1 cellular context compared by ENCODE assay signal in the genomic region with DNA sequence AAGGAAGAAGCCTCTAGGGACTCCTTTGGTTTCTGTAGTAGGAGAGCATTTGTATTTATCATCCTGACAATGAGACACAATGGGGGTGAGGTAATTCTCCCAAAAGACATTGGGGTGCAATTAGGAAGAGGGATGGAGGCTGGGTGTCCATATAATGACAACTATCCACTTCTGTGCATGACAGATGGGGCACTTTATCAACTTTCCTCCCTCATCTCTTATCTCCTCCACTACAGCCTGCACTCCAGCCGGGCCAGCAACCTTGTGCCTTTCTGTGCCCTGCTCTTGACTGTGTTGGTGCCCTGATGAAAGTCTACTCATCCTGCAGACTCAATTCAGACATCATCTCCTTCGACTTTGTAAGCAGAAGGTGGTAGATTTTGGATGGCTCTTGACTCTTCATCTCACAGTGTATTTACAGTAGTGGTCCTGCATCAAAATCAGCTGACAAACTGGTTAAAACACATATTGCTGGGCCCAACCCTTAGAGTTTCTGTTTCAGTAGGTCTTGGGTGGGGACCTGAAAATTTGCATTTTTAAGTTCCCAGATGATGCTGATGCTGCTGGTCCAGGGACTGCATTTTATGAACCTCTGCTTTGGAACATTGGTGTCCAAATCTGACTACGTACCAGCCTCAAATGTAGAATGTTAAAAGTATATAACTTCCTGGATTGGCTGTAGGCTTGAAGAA.
TF ChIP-seq lines count a peak whose summit lies in the region.

No MANE protein-coding gene starts in this region.

TF ChIP-seq in GM23338, 12 proteins besides CTCF, POLR2A, EP300 and RAD21 (continued from another document):
- TF ChIP-seq, protein P1, sequence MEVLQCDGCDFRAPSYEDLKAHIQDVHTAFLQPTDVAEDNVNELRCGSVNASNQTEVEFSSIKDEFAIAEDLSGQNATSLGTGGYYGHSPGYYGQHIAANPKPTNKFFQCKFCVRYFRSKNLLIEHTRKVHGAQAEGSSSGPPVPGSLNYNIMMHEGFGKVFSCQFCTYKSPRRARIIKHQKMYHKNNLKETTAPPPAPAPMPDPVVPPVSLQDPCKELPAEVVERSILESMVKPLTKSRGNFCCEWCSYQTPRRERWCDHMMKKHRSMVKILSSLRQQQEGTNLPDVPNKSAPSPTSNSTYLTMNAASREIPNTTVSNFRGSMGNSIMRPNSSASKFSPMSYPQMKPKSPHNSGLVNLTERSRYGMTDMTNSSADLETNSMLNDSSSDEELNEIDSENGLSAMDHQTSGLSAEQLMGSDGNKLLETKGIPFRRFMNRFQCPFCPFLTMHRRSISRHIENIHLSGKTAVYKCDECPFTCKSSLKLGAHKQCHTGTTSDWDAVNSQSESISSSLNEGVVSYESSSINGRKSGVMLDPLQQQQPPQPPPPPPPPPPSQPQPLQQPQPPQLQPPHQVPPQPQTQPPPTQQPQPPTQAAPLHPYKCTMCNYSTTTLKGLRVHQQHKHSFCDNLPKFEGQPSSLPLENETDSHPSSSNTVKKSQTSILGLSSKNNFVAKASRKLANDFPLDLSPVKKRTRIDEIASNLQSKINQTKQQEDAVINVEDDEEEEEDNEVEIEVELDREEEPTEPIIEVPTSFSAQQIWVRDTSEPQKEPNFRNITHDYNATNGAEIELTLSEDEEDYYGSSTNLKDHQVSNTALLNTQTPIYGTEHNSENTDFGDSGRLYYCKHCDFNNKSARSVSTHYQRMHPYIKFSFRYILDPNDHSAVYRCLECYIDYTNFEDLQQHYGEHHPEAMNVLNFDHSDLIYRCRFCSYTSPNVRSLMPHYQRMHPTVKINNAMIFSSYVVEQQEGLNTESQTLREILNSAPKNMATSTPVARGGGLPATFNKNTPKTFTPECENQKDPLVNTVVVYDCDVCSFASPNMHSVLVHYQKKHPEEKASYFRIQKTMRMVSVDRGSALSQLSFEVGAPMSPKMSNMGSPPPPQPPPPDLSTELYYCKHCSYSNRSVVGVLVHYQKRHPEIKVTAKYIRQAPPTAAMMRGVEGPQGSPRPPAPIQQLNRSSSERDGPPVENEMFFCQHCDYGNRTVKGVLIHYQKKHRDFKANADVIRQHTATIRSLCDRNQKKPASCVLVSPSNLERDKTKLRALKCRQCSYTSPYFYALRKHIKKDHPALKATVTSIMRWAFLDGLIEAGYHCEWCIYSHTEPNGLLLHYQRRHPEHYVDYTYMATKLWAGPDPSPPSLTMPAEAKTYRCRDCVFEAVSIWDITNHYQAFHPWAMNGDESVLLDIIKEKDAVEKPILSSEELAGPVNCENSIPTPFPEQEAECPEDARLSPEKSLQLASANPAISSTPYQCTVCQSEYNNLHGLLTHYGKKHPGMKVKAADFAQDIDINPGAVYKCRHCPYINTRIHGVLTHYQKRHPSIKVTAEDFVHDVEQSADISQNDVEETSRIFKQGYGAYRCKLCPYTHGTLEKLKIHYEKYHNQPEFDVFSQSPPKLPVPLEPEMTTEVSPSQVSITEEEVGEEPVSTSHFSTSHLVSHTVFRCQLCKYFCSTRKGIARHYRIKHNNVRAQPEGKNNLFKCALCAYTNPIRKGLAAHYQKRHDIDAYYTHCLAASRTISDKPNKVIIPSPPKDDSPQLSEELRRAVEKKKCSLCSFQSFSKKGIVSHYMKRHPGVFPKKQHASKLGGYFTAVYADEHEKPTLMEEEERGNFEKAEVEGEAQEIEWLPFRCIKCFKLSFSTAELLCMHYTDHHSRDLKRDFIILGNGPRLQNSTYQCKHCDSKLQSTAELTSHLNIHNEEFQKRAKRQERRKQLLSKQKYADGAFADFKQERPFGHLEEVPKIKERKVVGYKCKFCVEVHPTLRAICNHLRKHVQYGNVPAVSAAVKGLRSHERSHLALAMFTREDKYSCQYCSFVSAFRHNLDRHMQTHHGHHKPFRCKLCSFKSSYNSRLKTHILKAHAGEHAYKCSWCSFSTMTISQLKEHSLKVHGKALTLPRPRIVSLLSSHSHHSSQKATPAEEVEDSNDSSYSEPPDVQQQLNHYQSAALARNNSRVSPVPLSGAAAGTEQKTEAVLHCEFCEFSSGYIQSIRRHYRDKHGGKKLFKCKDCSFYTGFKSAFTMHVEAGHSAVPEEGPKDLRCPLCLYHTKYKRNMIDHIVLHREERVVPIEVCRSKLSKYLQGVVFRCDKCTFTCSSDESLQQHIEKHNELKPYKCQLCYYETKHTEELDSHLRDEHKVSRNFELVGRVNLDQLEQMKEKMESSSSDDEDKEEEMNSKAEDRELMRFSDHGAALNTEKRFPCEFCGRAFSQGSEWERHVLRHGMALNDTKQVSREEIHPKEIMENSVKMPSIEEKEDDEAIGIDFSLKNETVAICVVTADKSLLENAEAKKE (CRISPR knock-in tag; IDR thresholded peaks at IDR 0.05): no peak
- TF ChIP-seq EZH2 (IDR thresholded peaks at IDR 0.05; ENCODE audit: low read depth, unreplicated experiment) (no peak), ETS1 (IDR thresholded peaks at IDR 0.05) (no peak), STAT1 (IDR thresholded peaks at IDR 0.05; ENCODE audit: unreplicated experiment) (no peak), ZNF331 (CRISPR knock-in tag; IDR thresholded peaks at IDR 0.05; ENCODE audit: low read depth) (no peak), NANOG (IDR thresholded peaks at IDR 0.05; ENCODE audit: borderline replicate concordance) (no peak), ZNF114 (CRISPR knock-in tag; IDR thresholded peaks at IDR 0.05) (no peak), POLR2AphosphoS5 (IDR thresholded peaks at IDR 0.05; ENCODE audit: low read depth) (no peak), CREB1 (CRISPR knock-in tag; IDR thresholded peaks at IDR 0.05; ENCODE audit: low read depth) (no peak)
- TF ChIP-seq, protein P2, sequence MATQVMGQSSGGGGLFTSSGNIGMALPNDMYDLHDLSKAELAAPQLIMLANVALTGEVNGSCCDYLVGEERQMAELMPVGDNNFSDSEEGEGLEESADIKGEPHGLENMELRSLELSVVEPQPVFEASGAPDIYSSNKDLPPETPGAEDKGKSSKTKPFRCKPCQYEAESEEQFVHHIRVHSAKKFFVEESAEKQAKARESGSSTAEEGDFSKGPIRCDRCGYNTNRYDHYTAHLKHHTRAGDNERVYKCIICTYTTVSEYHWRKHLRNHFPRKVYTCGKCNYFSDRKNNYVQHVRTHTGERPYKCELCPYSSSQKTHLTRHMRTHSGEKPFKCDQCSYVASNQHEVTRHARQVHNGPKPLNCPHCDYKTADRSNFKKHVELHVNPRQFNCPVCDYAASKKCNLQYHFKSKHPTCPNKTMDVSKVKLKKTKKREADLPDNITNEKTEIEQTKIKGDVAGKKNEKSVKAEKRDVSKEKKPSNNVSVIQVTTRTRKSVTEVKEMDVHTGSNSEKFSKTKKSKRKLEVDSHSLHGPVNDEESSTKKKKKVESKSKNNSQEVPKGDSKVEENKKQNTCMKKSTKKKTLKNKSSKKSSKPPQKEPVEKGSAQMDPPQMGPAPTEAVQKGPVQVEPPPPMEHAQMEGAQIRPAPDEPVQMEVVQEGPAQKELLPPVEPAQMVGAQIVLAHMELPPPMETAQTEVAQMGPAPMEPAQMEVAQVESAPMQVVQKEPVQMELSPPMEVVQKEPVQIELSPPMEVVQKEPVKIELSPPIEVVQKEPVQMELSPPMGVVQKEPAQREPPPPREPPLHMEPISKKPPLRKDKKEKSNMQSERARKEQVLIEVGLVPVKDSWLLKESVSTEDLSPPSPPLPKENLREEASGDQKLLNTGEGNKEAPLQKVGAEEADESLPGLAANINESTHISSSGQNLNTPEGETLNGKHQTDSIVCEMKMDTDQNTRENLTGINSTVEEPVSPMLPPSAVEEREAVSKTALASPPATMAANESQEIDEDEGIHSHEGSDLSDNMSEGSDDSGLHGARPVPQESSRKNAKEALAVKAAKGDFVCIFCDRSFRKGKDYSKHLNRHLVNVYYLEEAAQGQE (IDR thresholded peaks at IDR 0.05; ENCODE audit: unreplicated experiment): no peak
